Comparison of ENCODE assay signal across 28 cellular contexts in the genomic region with DNA sequence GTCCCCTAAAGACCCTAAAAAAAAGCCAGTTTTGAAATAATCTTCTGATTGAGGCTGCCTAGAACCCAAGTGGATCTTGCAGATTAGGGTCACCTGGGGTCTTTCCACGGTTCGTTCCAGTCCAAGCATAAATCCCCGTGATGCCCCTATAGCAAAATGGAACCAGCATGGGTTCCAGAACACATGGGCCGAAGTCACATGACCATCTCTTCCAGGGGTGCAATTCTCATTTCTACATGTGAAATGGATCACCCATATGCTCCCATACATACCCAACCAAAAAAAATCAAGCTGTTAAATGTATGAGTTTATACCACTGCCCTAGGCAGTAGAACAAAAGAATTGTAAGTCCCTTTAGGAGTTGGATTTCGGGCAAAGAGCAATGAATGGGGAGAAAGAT.
"Had no signal": no experiment of that assay in that cellular context is flagged by ENCODE, and none has a peak within 500 bp of the region (broad histone marks: within the 10 kb centered on the region; RNA-seq: fewer than 3 reads in every experiment).

No MANE protein-coding gene starts in this region.

- FAIRE-seq: endometrium had no signal

- ATAC-seq: activated CD8-positive, alpha-beta T cell treated with anti-CD3 and anti-CD28 coated beads for 36 hours; activated naive CD4-positive, alpha-beta T cell treated with anti-CD3 and anti-CD28 coated beads, Interleukin-2, amount 50 U/mL, for 72 hours; activated T-cell treated with anti-CD3 and anti-CD28 coated beads, Interleukin-2, amount 50 U/mL, for 4 hours; activated T-helper 17 cell treated with anti-CD3 and anti-CD28 coated beads, Interleukin-2, amount 50 U/mL, for 72 hours; naive thymus-derived CD4-positive, alpha-beta T cell; stimulated activated naive B cell treated with anti-CD40 and anti-IgM and Interleukin-4, amounts not matched to agents 10 μg/mL and 1 μg/mL and 100 μg/mL, for 72 hours; T-helper 17 cell; upper lobe of right lung had no signal

- H3K27ac Mint-ChIP-seq: activated B cell treated with CpG ODN at 0.5 μM for 24 hours; activated CD8-positive, alpha-beta T cell treated with anti-CD3 and anti-CD28 coated beads for 36 hours; activated naive CD4-positive, alpha-beta T cell treated with anti-CD3 and anti-CD28 coated beads, Interleukin-2, amount 50 U/mL, for 72 hours; activated T-helper 17 cell treated with anti-CD3 and anti-CD28 coated beads, Interleukin-2, amount 50 U/mL, for 72 hours; dendritic cell treated with granulocyte-macrophage colony-stimulating factor and Interleukin-4, amounts not matched to agents 40 ng/mL and 50 ng/mL, for 4 days; naive thymus-derived CD4-positive, alpha-beta T cell; stimulated activated naive B cell treated with anti-CD40 and anti-IgM and Interleukin-4, amounts not matched to agents 10 μg/mL and 1 μg/mL and 100 μg/mL, for 72 hours; T-helper 17 cell had no signal

- H3K27me3 ChIP-seq: breast epithelium, esophagus squamous epithelium, right atrium auricular region, stomach, thyroid gland, upper lobe of right lung had no signal

- H3K9me3 Mint-ChIP-seq: activated B cell treated with CpG ODN at 0.5 μM for 24 hours; activated CD8-positive, alpha-beta T cell treated with anti-CD3 and anti-CD28 coated beads for 36 hours; activated naive CD4-positive, alpha-beta T cell treated with anti-CD3 and anti-CD28 coated beads, Interleukin-2, amount 50 U/mL, for 72 hours; activated T-cell treated with anti-CD3 and anti-CD28 coated beads, Interleukin-2, amount 50 U/mL, for 4 hours; activated T-helper 17 cell treated with anti-CD3 and anti-CD28 coated beads, Interleukin-2, amount 50 U/mL, for 72 hours; dendritic cell treated with granulocyte-macrophage colony-stimulating factor and Interleukin-4, amounts not matched to agents 40 ng/mL and 50 ng/mL, for 4 days; stimulated activated naive B cell treated with anti-CD40 and anti-IgM and Interleukin-4, amounts not matched to agents 10 μg/mL and 1 μg/mL and 100 μg/mL, for 72 hours had no signal

- H3K27ac ChIP-seq: epithelial cell of prostate, esophagus squamous epithelium, left ventricle myocardium inferior, right atrium auricular region, stomach, thyroid gland, upper lobe of right lung had no signal

- H3K9me3 ChIP-seq: breast epithelium, esophagus squamous epithelium, left ventricle myocardium inferior, stomach, thyroid gland, upper lobe of right lung had no signal

- H3K4me3 ChIP-seq: breast epithelium, esophagus squamous epithelium, left ventricle myocardium inferior, right atrium auricular region, stomach, thyroid gland, upper lobe of right lung had no signal

- DNase-seq: activated B cell treated with CpG ODN at 0.5 μM for 24 hours; activated CD4-positive, alpha-beta T cell treated with anti-CD3 and anti-CD28 coated beads, Interleukin-2, amount 50 U/mL, for 1 hour; activated CD8-positive, alpha-beta T cell treated with anti-CD3 and anti-CD28 coated beads for 36 hours; activated T-cell treated with anti-CD3 and anti-CD28 coated beads, Interleukin-2, amount 50 U/mL, for 4 hours; central memory CD4-positive, alpha-beta T cell; effector CD4-positive, alpha-beta T cell; esophagus squamous epithelium; foreskin melanocyte; islet precursor cell; left ventricle myocardium inferior; midbrain; naive thymus-derived CD4-positive, alpha-beta T cell; occipital lobe; stimulated activated CD4-positive, alpha-beta T cell treated with anti-CD3 and anti-CD28 coated beads, Interleukin-15, amount 100 ng/mL, for 24 hours; stimulated activated CD4-positive, alpha-beta T cell treated with anti-CD3 and anti-CD28 coated beads, Interleukin-2, amount 100 ng/mL, for 24 hours; stimulated activated naive B cell treated with anti-CD40 and anti-IgM and Interleukin-4, amounts not matched to agents 10 μg/mL and 1 μg/mL and 100 μg/mL, for 72 hours; stomach; T-helper 17 cell; thyroid gland; upper lobe of right lung had no signal

- H3K36me3 Mint-ChIP-seq: activated naive CD4-positive, alpha-beta T cell treated with anti-CD3 and anti-CD28 coated beads, Interleukin-2, amount 50 U/mL, for 72 hours; naive thymus-derived CD4-positive, alpha-beta T cell; stimulated activated naive B cell treated with anti-CD40 and anti-IgM and Interleukin-4, amounts not matched to agents 10 μg/mL and 1 μg/mL and 100 μg/mL, for 72 hours had no signal

- H3K4me1 Mint-ChIP-seq: activated B cell treated with CpG ODN at 0.5 μM for 24 hours; activated T-helper 17 cell treated with anti-CD3 and anti-CD28 coated beads, Interleukin-2, amount 50 U/mL, for 72 hours; naive thymus-derived CD4-positive, alpha-beta T cell; stimulated activated naive B cell treated with anti-CD40 and anti-IgM and Interleukin-4, amounts not matched to agents 10 μg/mL and 1 μg/mL and 100 μg/mL, for 72 hours had no signal

- H3K36me3 ChIP-seq: breast epithelium, esophagus squamous epithelium, left ventricle myocardium inferior, right atrium auricular region, stomach, thyroid gland, upper lobe of right lung had no signal

- H3K4me1 ChIP-seq: breast epithelium, right atrium auricular region, stomach, thyroid gland, upper lobe of right lung had no signal

- H3K4me3 Mint-ChIP-seq: activated B cell treated with CpG ODN at 0.5 μM for 24 hours; activated CD8-positive, alpha-beta T cell treated with anti-CD3 and anti-CD28 coated beads for 36 hours; activated T-cell treated with anti-CD3 and anti-CD28 coated beads, Interleukin-2, amount 50 U/mL, for 4 hours; activated T-helper 17 cell treated with anti-CD3 and anti-CD28 coated beads, Interleukin-2, amount 50 U/mL, for 72 hours; dendritic cell treated with granulocyte-macrophage colony-stimulating factor and Interleukin-4, amounts not matched to agents 40 ng/mL and 50 ng/mL, for 4 days; naive thymus-derived CD4-positive, alpha-beta T cell; neural crest cell; stimulated activated naive B cell treated with anti-CD40 and anti-IgM and Interleukin-4, amounts not matched to agents 10 μg/mL and 1 μg/mL and 100 μg/mL, for 72 hours; T-helper 17 cell had no signal
